In the genomic region with DNA sequence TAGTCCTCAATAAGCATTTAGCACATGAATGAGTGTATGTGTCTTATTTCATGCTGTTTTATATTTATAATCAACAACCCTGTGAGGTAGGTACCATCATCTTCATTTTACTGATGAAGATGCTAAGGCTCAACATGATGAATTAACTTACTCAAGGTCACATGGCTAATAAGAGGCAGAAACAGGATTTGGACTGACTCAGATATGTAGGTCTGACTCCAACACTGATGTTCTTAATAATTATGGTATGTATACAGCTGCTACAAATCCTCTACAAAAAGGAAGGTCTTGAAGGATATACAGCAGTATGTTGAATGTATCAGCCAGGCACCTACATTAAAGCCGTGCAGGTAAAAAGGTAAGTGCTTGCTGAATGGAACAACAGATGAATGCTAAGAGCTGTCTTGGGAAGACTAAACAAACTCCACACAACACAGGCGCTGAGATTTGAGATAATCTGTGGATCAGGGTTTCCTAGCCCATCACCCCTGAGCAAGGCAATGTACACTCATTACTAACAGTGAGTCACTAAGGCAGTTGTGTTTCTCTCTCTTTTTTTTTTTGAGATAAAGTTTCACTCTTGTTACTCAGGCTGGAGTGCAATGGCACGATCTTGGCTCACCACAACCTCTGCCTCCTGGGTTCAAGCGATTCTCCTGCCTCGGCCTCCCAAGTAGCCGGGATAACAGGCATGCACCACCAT, we compare ENCODE assay signal across 15 cellular contexts. TPM values are rescaled to one million over a fixed set of nuclear protein-coding genes. Genes with fewer than 3 reads are reported as not detected.
DNase-seq lines count a peak whose midpoint lies in the region; ATAC-seq, FAIRE-seq and TF ChIP-seq lines count a peak whose summit lies in the region.
"Had no signal": no experiment of that assay in that cellular context is flagged by ENCODE, and none has a peak within 500 bp of the region (broad histone marks: within the 10 kb centered on the region; RNA-seq: fewer than 3 reads in every experiment).

No MANE protein-coding gene starts in this region.

- H3K4me1 ChIP-seq in endothelial cell of umbilical vein (ENCODE audit: control insufficient read depth, extremely low read depth, insufficient read depth, low read length) (peaks cover 21% of the 10 kb centered on the region), skeletal muscle satellite cell (ENCODE audit: control insufficient read depth, insufficient read depth, low read length) (peaks cover 20% of the 10 kb centered on the region)
- H3K4me1 ChIP-seq: BLaER1 treated with 17β-estradiol and CSF1 and Interleukin-3, amounts not matched to agents 10 nM and 100 nM had no signal

- H3K27ac ChIP-seq in endothelial cell of umbilical vein (ENCODE audit: insufficient read depth, low read depth, low read length): peak overlapping the region; percentile 40
- H3K27ac ChIP-seq: BLaER1 treated with 17β-estradiol and CSF1 and Interleukin-3, amounts not matched to agents 10 nM and 100 nM; gastrocnemius medialis; left ventricle myocardium inferior had no signal

- peaks cover 15% of the 10 kb centered on the region for H3K4me1 Mint-ChIP-seq in activated naive CD8-positive, alpha-beta T cell treated with anti-CD3 and anti-CD28 coated beads, Interleukin-2, amount 50 U/mL, for 24 hours
- peaks cover 7% of the 10 kb centered on the region for H3K4me1 Mint-ChIP-seq in activated naive CD8-positive, alpha-beta T cell treated with anti-CD3 and anti-CD28 coated beads for 36 hours
- peaks cover 6 to 13% (median 11%) of the 10 kb centered on the region in 3 donors for H3K4me1 Mint-ChIP-seq in T-cell

- H3K27ac Mint-ChIP-seq in activated naive CD8-positive, alpha-beta T cell treated with anti-CD3 and anti-CD28 coated beads, Interleukin-2, amount 50 U/mL, for 24 hours: no peak overlapping the region
- no peak overlapping the region for H3K27ac Mint-ChIP-seq in activated naive CD8-positive, alpha-beta T cell treated with anti-CD3 and anti-CD28 coated beads for 36 hours
- peak overlapping the region in 1 of 2 donors; percentile 45 for H3K27ac Mint-ChIP-seq in T-cell

- peaks cover 12 to 15% of the 10 kb centered on the region in 2 experiments for H3K36me3 ChIP-seq in endothelial cell of umbilical vein (ENCODE audit: control insufficient read depth in 2 of 2, extremely low read depth in 1 of 2, insufficient read depth in 2 of 2, low read length in 2 of 2)
- H3K36me3 ChIP-seq in skeletal muscle satellite cell (ENCODE audit: insufficient read depth, low read length): peaks cover 43% of the 10 kb centered on the region

- H3K4me2 ChIP-seq in endothelial cell of umbilical vein (ENCODE audit: insufficient read depth, low read length) (no peak overlapping the region), skeletal muscle satellite cell (ENCODE audit: low read length) (peak overlapping the region; percentile 52)
- H3K4me2 ChIP-seq: BLaER1 treated with 17β-estradiol and CSF1 and Interleukin-3, amounts not matched to agents 10 nM and 100 nM had no signal

- intact Hi-C loops in endothelial cell of umbilical vein (cut with micrococcal nuclease): no loop called here

- H3K36me3 Mint-ChIP-seq in activated naive CD8-positive, alpha-beta T cell treated with anti-CD3 and anti-CD28 coated beads, Interleukin-2, amount 50 U/mL, for 24 hours (ENCODE audit: low read depth): peaks cover 40% of the 10 kb centered on the region
- H3K36me3 Mint-ChIP-seq in activated naive CD8-positive, alpha-beta T cell treated with anti-CD3 and anti-CD28 coated beads for 36 hours: peaks cover 29% of the 10 kb centered on the region
- peaks cover 70% of the 10 kb centered on the region for H3K36me3 Mint-ChIP-seq in T-cell

- H3K9ac ChIP-seq in endothelial cell of umbilical vein (replicated peaks; ENCODE audit: extremely low read depth, insufficient read depth, low read length) (no peak overlapping the region), skeletal muscle satellite cell (ENCODE audit: low read depth, low read length) (no peak overlapping the region)
- H3K9ac ChIP-seq: BLaER1 treated with 17β-estradiol and CSF1 and Interleukin-3, amounts not matched to agents 10 nM and 100 nM had no signal

- no peaks in the 10 kb centered on the region for H3K9me3 Mint-ChIP-seq in activated naive CD8-positive, alpha-beta T cell treated with anti-CD3 and anti-CD28 coated beads, Interleukin-2, amount 50 U/mL, for 24 hours
- H3K9me3 Mint-ChIP-seq in activated naive CD8-positive, alpha-beta T cell treated with anti-CD3 and anti-CD28 coated beads for 36 hours: no peaks in the 10 kb centered on the region
- no peaks in the 10 kb centered on the region for H3K9me3 Mint-ChIP-seq in T-cell

- H4K20me1 ChIP-seq in endothelial cell of umbilical vein (replicated peaks; ENCODE audit: control insufficient read depth, extremely low read depth, insufficient read depth, low read length): no peaks in the 10 kb centered on the region

- no peak overlapping the region for H3K4me3 Mint-ChIP-seq in activated naive CD8-positive, alpha-beta T cell treated with anti-CD3 and anti-CD28 coated beads, Interleukin-2, amount 50 U/mL, for 24 hours
- no peak overlapping the region for H3K4me3 Mint-ChIP-seq in activated naive CD8-positive, alpha-beta T cell treated with anti-CD3 and anti-CD28 coated beads for 36 hours
- no peak overlapping the region for H3K4me3 Mint-ChIP-seq in T-cell

- H3K79me2 ChIP-seq in endothelial cell of umbilical vein (ENCODE audit: control insufficient read depth, insufficient read depth, low read length): no peaks in the 10 kb centered on the region

- H3K4me3 ChIP-seq in endothelial cell of umbilical vein (replicated peaks in 1 of 3; ENCODE audit: insufficient read depth in 1 of 3, low read depth in 1 of 3, low read length in 3 of 3) (no peak overlapping the region), skeletal muscle satellite cell (ENCODE audit: low read length) (no peak overlapping the region)
- H3K4me3 ChIP-seq: BLaER1 treated with 17β-estradiol and CSF1 and Interleukin-3, amounts not matched to agents 10 nM and 100 nM; gastrocnemius medialis; left ventricle myocardium inferior had no signal

- DNase-seq in activated naive CD8-positive, alpha-beta T cell treated with anti-CD3 and anti-CD28 coated beads, Interleukin-2, amount 50 U/mL, for 24 hours: no peak
- DNase-seq in activated naive CD8-positive, alpha-beta T cell treated with anti-CD3 and anti-CD28 coated beads for 36 hours: no peak
- peak; percentile 80 for DNase-seq in RPMI7951 (ENCODE audit: low read depth)
- DNase-seq in endothelial cell of umbilical vein (ENCODE audit: low read depth, low spot score): peak; percentile 76
- DNase-seq in NCI-H524 treated with DMSO at 0.1 percent for 48 hours (lab: John Stamatoyannopoulos, UW): no peak
- no peak for DNase-seq in T-cell
- DNase-seq: gastrocnemius medialis, left ventricle myocardium inferior, NCI-H510A, occipital lobe, SHP77 treated with DMSO at 0.1 percent for 48 hours had no signal

- H3K27me3 Mint-ChIP-seq in activated naive CD8-positive, alpha-beta T cell treated with anti-CD3 and anti-CD28 coated beads, Interleukin-2, amount 50 U/mL, for 24 hours: no peaks in the 10 kb centered on the region
- H3K27me3 Mint-ChIP-seq in activated naive CD8-positive, alpha-beta T cell treated with anti-CD3 and anti-CD28 coated beads for 36 hours: no peaks in the 10 kb centered on the region
- no peaks in the 10 kb centered on the region for H3K27me3 Mint-ChIP-seq in T-cell

- H3K9me3 ChIP-seq in endothelial cell of umbilical vein (replicated peaks; ENCODE audit: control insufficient read depth, insufficient read depth, low read length): no peaks in the 10 kb centered on the region
- no peaks in the 10 kb centered on the region for H3K9me3 ChIP-seq in skeletal muscle satellite cell (replicated peaks; ENCODE audit: low read length)
- H3K9me3 ChIP-seq: BLaER1 treated with 17β-estradiol and CSF1 and Interleukin-3, amounts not matched to agents 10 nM and 100 nM; gastrocnemius medialis; left ventricle myocardium inferior had no signal

- H3K27me3 ChIP-seq in endothelial cell of umbilical vein (ENCODE audit: control insufficient read depth in 2 of 2, insufficient read depth in 2 of 2, low read length in 2 of 2) (no peaks in the 10 kb centered on the region), skeletal muscle satellite cell (ENCODE audit: control insufficient read depth, insufficient read depth, low read length) (no peaks in the 10 kb centered on the region)
- H3K27me3 ChIP-seq: BLaER1 treated with 17β-estradiol and CSF1 and Interleukin-3, amounts not matched to agents 10 nM and 100 nM; gastrocnemius medialis had no signal

- TF ChIP-seq POLR2A in endothelial cell of umbilical vein (IDR thresholded peaks at IDR 0.05; ENCODE audit: low read depth, low read length): no peak

- no peak overlapping the region for H2AFZ ChIP-seq in endothelial cell of umbilical vein (ENCODE audit: low read depth, low read length)

- peak; percentile 91 for FAIRE-seq in endothelial cell of umbilical vein (lab: Jason Lieb, UNC)
- FAIRE-seq: H1 had no signal

- BruUV-seq in endothelial cell of umbilical vein (replicated peaks; lab: Mats Ljungman, UMichigan): no TSS peak

- dilution Hi-C loops in endothelial cell of umbilical vein (cut with MboI; ENCODE audit: extremely low pct_ligation_motif_present, low sequenced_read_pairs): no loop called here

- POLR2A ChIA-PET in endothelial cell of umbilical vein (lab: Charles Lee) (no interaction called here), T-cell (lab: Charles Lee) (no interaction called here)

- TF ChIP-seq CTCF in endothelial cell of umbilical vein (IDR thresholded peaks at IDR 0.05; ENCODE audit: extremely low read depth in 1 of 2, insufficient read depth in 1 of 2, low read depth in 1 of 2, low read length in 2 of 2): no peak

- CTCF ChIA-PET in endothelial cell of umbilical vein (lab: Charles Lee): interaction anchor here (1.2 to 2.5 kb wide), 2 partner anchors 10 to 56 kb away, joined by 3 to 17 read pairs; no protein-coding TSS in a partner anchor
- CTCF ChIA-PET in T-cell (lab: Charles Lee): no interaction called here

- no peaks in the 10 kb centered on the region for H3K9me1 ChIP-seq in endothelial cell of umbilical vein (replicated peaks; ENCODE audit: control insufficient read depth, extremely low read depth, insufficient read depth, low read length)

- ATAC-seq in activated naive CD8-positive, alpha-beta T cell treated with anti-CD3 and anti-CD28 coated beads, Interleukin-2, amount 50 U/mL, for 24 hours: peak; percentile 80
- ATAC-seq in T-cell (replicated peaks in 1 of 4): no peak
- no peak for ATAC-seq in HG03378 (IDR thresholded peaks at IDR 0.05; ENCODE audit: unreplicated experiment)

RNA-seq across cellular contexts. Expression of a gene that starts 31.9 kb away (rescaled TPM):
- total RNA-seq in activated naive CD8-positive, alpha-beta T cell treated with anti-CD3 and anti-CD28 coated beads for 36 hours: 10 to 100 TPM; 38.1 to 40.7 TPM
- total RNA-seq in RPMI7951 (2014; rRNA removed; shearing (Covaris generic)): 30.6 and 36.4 TPM in 2 replicates
- total RNA-seq in endothelial cell of umbilical vein: 21.4 and 23.2 TPM in 2 replicates
- 13.2 and 13.5 TPM in 2 replicates for polyA plus RNA-seq in endothelial cell of umbilical vein
- polyA plus RNA-seq in endothelial cell of umbilical vein (2011; cell fraction: cytosol; rRNA removed): 12.5 and 13.7 TPM in 2 replicates
- polyA plus RNA-seq in endothelial cell of umbilical vein (2011; cell fraction: nucleus; rRNA removed): 18.0 and 19.7 TPM in 2 replicates
- polyA plus RNA-seq in endothelial cell of umbilical vein (2012): 15.3 and 20.3 TPM in 2 replicates
- 37.5 and 40.6 TPM in 2 replicates for polyA minus RNA-seq in endothelial cell of umbilical vein
- polyA minus RNA-seq in endothelial cell of umbilical vein (2011; cell fraction: cytosol; rRNA and poly(A)+ RNA removed): 35.0 TPM
- 25.1 and 40.8 TPM in 2 replicates for polyA minus RNA-seq in endothelial cell of umbilical vein (2011; cell fraction: nucleus; rRNA and poly(A)+ RNA removed)
- total RNA-seq in skeletal muscle satellite cell (2012; rRNA removed): 17.3 and 22.3 TPM in 2 replicates
- 10 to 100 TPM; 17.8 to 27.6 (median 23.2) TPM for total RNA-seq in T-cell

RNA-seq across cellular contexts. Expression of a gene that starts 32.2 kb away (rescaled TPM):
- 10 to 100 TPM; 37.6 to 42.7 TPM for total RNA-seq in activated naive CD8-positive, alpha-beta T cell treated with anti-CD3 and anti-CD28 coated beads for 36 hours
- 21.5 and 22.3 TPM in 2 replicates for total RNA-seq in RPMI7951 (2014; rRNA removed; shearing (Covaris generic))
- total RNA-seq in endothelial cell of umbilical vein: 24.5 and 29.3 TPM in 2 replicates
- polyA plus RNA-seq in endothelial cell of umbilical vein: 11.0 and 13.0 TPM in 2 replicates
- polyA plus RNA-seq in endothelial cell of umbilical vein (2011; cell fraction: cytosol; rRNA removed): 12.9 and 13.1 TPM in 2 replicates
- 26.2 and 28.8 TPM in 2 replicates for polyA plus RNA-seq in endothelial cell of umbilical vein (2011; cell fraction: nucleus; rRNA removed)
- polyA plus RNA-seq in endothelial cell of umbilical vein (2012): 15.5 and 16.1 TPM in 2 replicates
- polyA minus RNA-seq in endothelial cell of umbilical vein: 24.7 and 25.7 TPM in 2 replicates
- 35.5 TPM for polyA minus RNA-seq in endothelial cell of umbilical vein (2011; cell fraction: cytosol; rRNA and poly(A)+ RNA removed)
- polyA minus RNA-seq in endothelial cell of umbilical vein (2011; cell fraction: nucleus; rRNA and poly(A)+ RNA removed): 31.7 and 52.8 TPM in 2 replicates
- total RNA-seq in skeletal muscle satellite cell (2012; rRNA removed): 15.7 and 16.4 TPM in 2 replicates
- total RNA-seq in T-cell: 10 to 100 TPM; 38.3 to 46.6 (median 40.5) TPM

Comparison
In these comparisons a context has a peak if more than half of its experiments do, and no peak if none do; other contexts are left out.
1. DNase-seq: peak in RPMI7951 (single experiment) and endothelial cell of umbilical vein (single experiment); none in activated naive CD8-positive, alpha-beta T cell treated with anti-CD3 and anti-CD28 coated beads, Interleukin-2, amount 50 U/mL, for 24 hours (single experiment), activated naive CD8-positive, alpha-beta T cell treated with anti-CD3 and anti-CD28 coated beads for 36 hours (single experiment), NCI-H524 treated with DMSO at 0.1 percent for 48 hours (single experiment) and T-cell (0 of 34).